Comparison of ENCODE assay signal across 8 cellular contexts in genomic region chr3:32510075-32510724, GRCh38. TPM values are rescaled to one million over a fixed set of nuclear protein-coding genes. Genes with fewer than 3 reads are reported as not detected.
DNase-seq lines count a peak whose midpoint lies in the region; ATAC-seq, FAIRE-seq and TF ChIP-seq lines count a peak whose summit lies in the region.

No MANE protein-coding gene starts in this region.

- FAIRE-seq in GM18507 (lab: Jason Lieb, UNC), result peak; percentile 86

- TF ChIP-seq POLR2A in lower leg skin (IDR thresholded peaks at IDR 0.05), result no peak

- no peak overlapping the region for H3K27ac ChIP-seq in coronary artery

- WGBS in lower leg skin, 2 donors, result 29 to 34% methylated on average over 3 of the region's 3 CpGs

- intact Hi-C loops in lower leg skin (cut with DNase I; ENCODE audit: low total_unique reads), result loop anchor here (5.0 kb wide), 1 partner anchor 152 kb away; no protein-coding TSS in a partner anchor

- DNase-seq in ACHN (peak; percentile 70), GM18507 (ENCODE audit: extremely low spot score, insufficient read length, low read depth) (peak; percentile 46), NCI-H345 (lab: John Stamatoyannopoulos, UW) (peak; percentile 56), coronary artery (ENCODE audit: low spot score) (no peak), lower leg skin (ENCODE audit: low spot score in 2 of 2) (peak; percentile 69 to 89)
- peak; percentile 50 to 72 for DNase-seq in activated CD4-positive, alpha-beta T cell treated with anti-CD3 and anti-CD28 coated beads for 4 hours
- DNase-seq in stimulated activated CD8-positive, alpha-beta memory T cell treated with anti-CD3 and anti-CD28 coated beads, Interleukin-15, amount 100 ng/mL, for 1 hour (ENCODE audit: low read depth), result peak; percentile 47

- in situ Hi-C loops in ACHN (cut with HindIII; ENCODE audit: low pct_ligation_motif_present, low pct_unique_long_range_greater_than_20kb, low sequenced_read_pairs), result no loop called here

- TF ChIP-seq CTCF in coronary artery (IDR thresholded peaks at IDR 0.05) (peak; percentile 50), lower leg skin (IDR thresholded peaks at IDR 0.05) (no peak)

- ATAC-seq in HG03066 (IDR thresholded peaks at IDR 0.05; ENCODE audit: low read depth, unreplicated experiment), result peak; percentile 87

- H3K4me3 ChIP-seq in coronary artery (no peak overlapping the region), lower leg skin (ENCODE audit: low read depth, poor library complexity, severe bottlenecking) (no peak overlapping the region)

RNA-seq across cellular contexts. Expression of gene CMTM6, which starts 7.5 kb away (rescaled TPM):
- 100 to 1,000 TPM in 2 of 4 donors, 10 to 100 TPM in 2; 63.1 to 284 (median 118) TPM for total RNA-seq in lower leg skin
